ENCODE assay signal across 26 cellular contexts in genomic region chr13:101988140-101988539, GRCh38.
"Had no signal": no experiment of that assay in that cellular context is flagged by ENCODE, and none has a peak within 500 bp of the region (broad histone marks: within the 10 kb centered on the region; RNA-seq: fewer than 3 reads in every experiment).

No MANE protein-coding gene starts in this region.

- H3K36me3 ChIP-seq: adrenal gland, heart right ventricle, left ventricle myocardium inferior, pancreas, uterus had no signal

- H3K4me1 Mint-ChIP-seq: activated B cell treated with CpG ODN at 0.5 μM for 24 hours; activated CD4-positive, alpha-beta T cell treated with anti-CD3 and anti-CD28 coated beads for 36 hours; immature natural killer cell had no signal

- H3K36me3 Mint-ChIP-seq: activated naive CD8-positive, alpha-beta T cell; immature natural killer cell; natural killer cell treated with Interleukin-12 subunit alpha and Interleukin-12 subunit beta and Interleukin-15 and Interleukin-18, amount 100 ng/mL, for 72 hours had no signal

- H3K4me3 ChIP-seq: adrenal gland, heart right ventricle, left ventricle myocardium inferior, pancreas, testis, uterus had no signal

- H3K27me3 ChIP-seq: adrenal gland, heart right ventricle, pancreas, testis, uterus had no signal

- H3K27ac Mint-ChIP-seq: activated B cell treated with CpG ODN at 0.5 μM for 24 hours; activated CD4-positive, alpha-beta T cell treated with anti-CD3 and anti-CD28 coated beads for 36 hours; activated naive CD8-positive, alpha-beta T cell; activated T-cell treated with anti-CD3 and anti-CD28 coated beads, Interleukin-2, amount 50 U/mL, for 24 hours; activated T-helper 2 cell treated with anti-CD3 and anti-CD28 coated beads, Interferon-gamma antibody, Interleukin-2, Interleukin-4, amounts not matched to agents 10 μg/mL and 5 μg/mL and 100 μg/mL, durations not matched to agents 14 hours and 24 hours and 36 hours; immature natural killer cell; natural killer cell treated with Interleukin-12 subunit alpha and Interleukin-12 subunit beta and Interleukin-15 and Interleukin-18, amount 100 ng/mL, for 72 hours had no signal

- DNase-seq: activated B cell treated with CpG ODN at 0.5 μM for 24 hours; activated CD4-positive, alpha-beta T cell treated with anti-CD3 and anti-CD28 coated beads for 36 hours; activated CD4-positive, alpha-beta T cell treated with anti-CD3 and anti-CD28 coated beads, Interleukin-2, amount 50 U/mL, for 4 hours; activated CD8-positive, alpha-beta memory T cell treated with anti-CD3 and anti-CD28 coated beads for 24 hours; activated CD8-positive, alpha-beta memory T cell treated with anti-CD3 and anti-CD28 coated beads, Interleukin-2, amount 50 U/mL, for 4 hours; activated naive CD4-positive, alpha-beta T cell; activated T-cell treated with anti-CD3 and anti-CD28 coated beads, Interleukin-2, amount 50 U/mL, for 24 hours; adrenal gland; cerebellar nuclear complex; cortex of kidney; foreskin fibroblast; heart right ventricle; immature natural killer cell; left ventricle myocardium inferior; mammary epithelial cell; midbrain; pancreas; right cardiac atrium; stimulated activated CD4-positive, alpha-beta T cell treated with anti-CD3 and anti-CD28 coated beads, Interleukin-1b, Interleukin-23, amount 100 ng/mL, for 48 hours; T1000; testis; trophoblast cell; uterus had no signal

- ATAC-seq: activated CD4-positive, alpha-beta T cell treated with anti-CD3 and anti-CD28 coated beads for 36 hours; heart right ventricle; natural killer cell treated with Interleukin-12 subunit alpha and Interleukin-12 subunit beta and Interleukin-15 and Interleukin-18, amount 100 ng/mL, for 72 hours; pancreas; right cardiac atrium had no signal

- H3K4me3 Mint-ChIP-seq: activated B cell treated with CpG ODN at 0.5 μM for 24 hours; activated CD4-positive, alpha-beta T cell treated with anti-CD3 and anti-CD28 coated beads for 36 hours; activated naive CD8-positive, alpha-beta T cell; activated T-cell treated with anti-CD3 and anti-CD28 coated beads, Interleukin-2, amount 50 U/mL, for 24 hours; immature natural killer cell; natural killer cell treated with Interleukin-12 subunit alpha and Interleukin-12 subunit beta and Interleukin-15 and Interleukin-18, amount 100 ng/mL, for 72 hours had no signal

- H3K27me3 Mint-ChIP-seq: activated B cell treated with CpG ODN at 0.5 μM for 24 hours; activated CD4-positive, alpha-beta T cell treated with anti-CD3 and anti-CD28 coated beads for 36 hours; activated naive CD8-positive, alpha-beta T cell; activated T-cell treated with anti-CD3 and anti-CD28 coated beads, Interleukin-2, amount 50 U/mL, for 24 hours; natural killer cell treated with Interleukin-12 subunit alpha and Interleukin-12 subunit beta and Interleukin-15 and Interleukin-18, amount 100 ng/mL, for 72 hours had no signal

- H3K4me1 ChIP-seq: adrenal gland, pancreas, testis had no signal

- H3K27ac ChIP-seq: adrenal gland, heart right ventricle, left ventricle myocardium inferior, pancreas, testis, uterus had no signal
